In genomic region chr6:157235600-157236039, GRCh38 we compare ENCODE assay signal across 8 cellular contexts.
DNase-seq lines count a peak whose midpoint lies in the region; ATAC-seq lines count a peak whose summit lies in the region.

No MANE protein-coding gene starts in this region.

- ATAC-seq in HG02763 (IDR thresholded peaks at IDR 0.05; ENCODE audit: unreplicated experiment) (no peak), HG02884 (IDR thresholded peaks at IDR 0.05; ENCODE audit: unreplicated experiment) (no peak)

- DNase-seq in DMS114 treated with DMSO at 0.1 percent for 48 hours (lab: John Stamatoyannopoulos, UW; ENCODE audit: unreplicated experiment) (peak; percentile 8), HPDE6-E6E7 (ENCODE audit: extremely low spot score) (peak; percentile 35), epidermal melanocyte (ENCODE audit: insufficient read length, low spot score) (peak; percentile 63), medulla oblongata (ENCODE audit: extremely low spot score) (peak; percentile 56)
- peak; percentile 53 for DNase-seq in activated CD8-positive, alpha-beta memory T cell treated with anti-CD3 and anti-CD28 coated beads, Interleukin-2, amount 50 U/mL, for 4 hours
- peak; percentile 6 for DNase-seq in stimulated activated CD8-positive, alpha-beta memory T cell treated with anti-CD3 and anti-CD28 coated beads, Interleukin-15, amount 100 ng/mL, for 1 hour (ENCODE audit: low read depth)

Comparison
In these comparisons a context has a peak if more than half of its experiments do, and no peak if none do; other contexts are left out.
1. DNase-seq: peak in every context shown above with its lines; median percentile 63 in epidermal melanocyte; 56 in medulla oblongata; 53 in activated CD8-positive, alpha-beta memory T cell treated with anti-CD3 and anti-CD28 coated beads, Interleukin-2, amount 50 U/mL, for 4 hours; 35 in HPDE6-E6E7; 8 in DMS114 treated with DMSO at 0.1 percent for 48 hours; 6 in stimulated activated CD8-positive, alpha-beta memory T cell treated with anti-CD3 and anti-CD28 coated beads, Interleukin-15, amount 100 ng/mL, for 1 hour.